8 cellular contexts compared by ENCODE assay signal in the genomic region with DNA sequence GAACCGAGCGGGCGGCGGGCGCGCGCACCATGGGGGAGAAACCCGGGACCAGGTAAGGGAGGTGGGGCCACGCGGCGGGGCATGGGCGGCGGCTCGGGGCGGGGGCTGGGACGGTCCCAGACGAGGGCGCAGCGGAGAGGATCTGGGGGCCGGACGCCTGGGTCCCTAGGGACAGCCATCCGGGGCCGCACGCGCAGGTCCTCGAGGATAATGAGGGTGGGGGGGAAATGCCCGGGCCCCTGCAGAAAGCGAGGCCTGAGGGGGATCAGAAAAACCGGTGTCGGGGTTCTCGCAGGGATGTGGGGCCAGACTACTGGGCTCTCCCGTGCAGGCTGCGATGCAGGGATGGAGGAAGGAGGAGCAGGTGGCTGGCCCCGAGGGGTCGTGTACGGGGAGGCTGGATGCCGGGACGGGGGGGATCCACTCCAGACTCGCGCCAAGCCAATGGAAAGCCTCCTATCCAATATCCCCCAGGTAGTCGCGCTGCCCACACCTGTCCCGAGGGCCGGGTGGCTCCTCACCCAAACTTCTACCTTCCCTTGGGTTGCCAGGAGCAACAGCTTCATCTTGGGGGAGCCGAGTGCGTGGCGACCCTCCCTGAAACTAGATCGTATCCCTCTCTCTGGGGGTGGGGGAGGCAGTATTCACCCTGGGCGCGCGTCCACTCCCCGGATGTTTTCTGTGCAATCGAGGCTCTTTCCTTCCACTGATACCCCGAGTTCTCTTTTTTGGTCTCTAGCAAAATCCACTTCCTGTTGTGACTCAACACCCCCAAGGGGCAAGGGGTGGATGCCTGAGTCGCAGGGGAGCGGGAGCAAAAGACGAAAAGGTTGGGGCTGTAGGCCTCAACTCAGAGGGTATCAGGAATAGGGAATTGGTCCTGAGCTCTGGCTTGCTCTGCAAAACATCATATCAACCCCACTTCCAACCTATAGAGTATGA. TPM values are rescaled to one million over a fixed set of nuclear protein-coding genes. Genes with fewer than 3 reads are reported as not detected.
DNase-seq lines count a peak whose midpoint lies in the region; ATAC-seq and TF ChIP-seq lines count a peak whose summit lies in the region.

No MANE protein-coding gene starts in this region.

- H3K4me3 Mint-ChIP-seq in natural killer cell: peak overlapping the region; percentile 95

- H3K27me3 Mint-ChIP-seq in natural killer cell (ENCODE audit: low read depth in 2 of 2): no peaks in the 10 kb centered on the region

- H3K27me3 ChIP-seq in endocrine pancreas (ENCODE audit: control insufficient read depth, insufficient read depth, low read length) (no peaks in the 10 kb centered on the region), upper lobe of right lung (no peaks in the 10 kb centered on the region)

- H3K9me3 ChIP-seq in endocrine pancreas (ENCODE audit: control insufficient read depth, low read length) (no peaks in the 10 kb centered on the region), upper lobe of right lung (no peaks in the 10 kb centered on the region)

- H3K36me3 Mint-ChIP-seq in natural killer cell: no peaks in the 10 kb centered on the region

- TF ChIP-seq CTCF in GM12865 (IDR thresholded peaks at IDR 0.05; ENCODE audit: insufficient read depth, low read depth, low read length, missing control alignments) (no peak), natural killer cell (IDR thresholded peaks at IDR 0.05) (no peak), upper lobe of right lung (IDR thresholded peaks at IDR 0.05) (no peak)

- H3K9me3 Mint-ChIP-seq in natural killer cell: no peaks in the 10 kb centered on the region

- H3K36me3 ChIP-seq in endocrine pancreas (ENCODE audit: control insufficient read depth, insufficient read depth, low read length) (no peaks in the 10 kb centered on the region), upper lobe of right lung (peaks cover 4% of the 10 kb centered on the region)

- H3K4me1 ChIP-seq in endocrine pancreas (ENCODE audit: control insufficient read depth, insufficient read depth, low read length) (no peaks in the 10 kb centered on the region), upper lobe of right lung (peaks cover 20% of the 10 kb centered on the region)

- peak overlapping the region; percentile 90 to 93 for H3K27ac Mint-ChIP-seq in natural killer cell

- H3K4me3 ChIP-seq in GM12865 (ENCODE audit: low read depth, low read length) (peak overlapping the region; percentile 75), endocrine pancreas (ENCODE audit: control insufficient read depth, insufficient read depth, low read length) (no peak overlapping the region), upper lobe of right lung (peak overlapping the region; percentile 69)
- H3K4me3 ChIP-seq in Jurkat, Clone E6-1 (ENCODE audit: low read length): peak overlapping the region; percentile 85

- intact Hi-C loops in natural killer cell (cut with micrococcal nuclease): loop anchor here (1.0 to 5.0 kb wide), 3 partner anchors 20 to 178 kb away; partner anchors contain the start of gene MED11
- intact Hi-C loops in upper lobe of right lung (cut with DNase I): loop anchor here (10.0 kb wide), 1 partner anchor 174 kb away; no protein-coding TSS in a partner anchor

- DNase-seq in GM12865 (ENCODE audit: low read depth) (peak; percentile 42), natural killer cell (peak; percentile 36), upper lobe of right lung (no peak), dermis blood vessel endothelial cell (no peak), GM19240 (ENCODE audit: insufficient read length, low spot score) (no peak)
- DNase-seq in Jurkat, Clone E6-1 (ENCODE audit: low read depth, low spot score): no peak
- peak; percentile 29 to 35 for DNase-seq in activated CD4-positive, alpha-beta T cell treated with anti-CD3 and anti-CD28 coated beads, Interleukin-2, amount 50 U/mL, for 4 hours

- peak overlapping the region; percentile 83 for H3K27ac ChIP-seq in upper lobe of right lung

- H3K9ac ChIP-seq in endocrine pancreas (ENCODE audit: control insufficient read depth, insufficient read depth, low read length): peak overlapping the region; percentile 51

- ATAC-seq in natural killer cell: no peak
- no peak for ATAC-seq in upper lobe of right lung

- H3K4me1 Mint-ChIP-seq in natural killer cell: peaks cover 51 to 62% of the 10 kb centered on the region in 2 donors

RNA-seq across cellular contexts. Expression of gene ARRB2, which starts 0.5 kb away (rescaled TPM):
- polyA plus RNA-seq in Jurkat, Clone E6-1 (2012; ENCODE audit: insufficient read depth, insufficient read length): 199 TPM
- total RNA-seq in natural killer cell (100 to 1,000 TPM; 314 to 374 (median 335) TPM), upper lobe of right lung (131 TPM), dermis blood vessel endothelial cell (6.6 and 9.6 TPM in 2 replicates)

RNA-seq across cellular contexts. Expression of gene PELP1, which starts 7.0 kb away (rescaled TPM):
- 56.5 TPM for polyA plus RNA-seq in Jurkat, Clone E6-1 (2012; ENCODE audit: insufficient read depth, insufficient read length)
- total RNA-seq in natural killer cell (10 to 100 TPM; 32.3 to 45.8 (median 43.5) TPM), upper lobe of right lung (39.0 TPM), dermis blood vessel endothelial cell (33.5 and 64.0 TPM in 2 replicates)

RNA-seq across cellular contexts. Expression of gene MED11, which starts 20.3 kb away (rescaled TPM):
- polyA plus RNA-seq in Jurkat, Clone E6-1 (2012; ENCODE audit: insufficient read depth, insufficient read length): 54.2 TPM
- total RNA-seq in natural killer cell (10 to 100 TPM in 2 of 3 donors, 1 to 10 TPM in 1; 9.1 to 15.0 (median 10.5) TPM), upper lobe of right lung (23.2 TPM), dermis blood vessel endothelial cell (12.1 TPM in 2 replicates)

RNA-seq across cellular contexts. Expression of gene ZMYND15, which starts 28.7 kb away (rescaled TPM):
- not detected for polyA plus RNA-seq in Jurkat, Clone E6-1 (2012; ENCODE audit: insufficient read depth, insufficient read length)
- total RNA-seq in natural killer cell (1 to 10 TPM in 1 of 3 donors, under 1 TPM in 2; 0.52 to 3.5 (median 0.93) TPM), upper lobe of right lung (9.6 TPM), dermis blood vessel endothelial cell (0.05 TPM in 1 of 2 replicates, not detected in the other)

RNA-seq across cellular contexts. Expression of gene CXCL16, which starts 28.8 kb away (rescaled TPM):
- 4.0 TPM for polyA plus RNA-seq in Jurkat, Clone E6-1 (2012; ENCODE audit: insufficient read depth, insufficient read length)
- total RNA-seq in natural killer cell: 10 to 100 TPM in 2 of 3 donors, 1 to 10 TPM in 1; 4.0 to 31.8 (median 16.0) TPM
- total RNA-seq in upper lobe of right lung: 169 TPM
- total RNA-seq in dermis blood vessel endothelial cell: 1.5 and 2.2 TPM in 2 replicates

Comparison
In these comparisons a context has a peak if more than half of its experiments do, and no peak if none do; other contexts are left out.
1. DNase-seq: peak in GM12865 (single experiment), activated CD4-positive, alpha-beta T cell treated with anti-CD3 and anti-CD28 coated beads, Interleukin-2, amount 50 U/mL, for 4 hours (2 of 2) and natural killer cell (single experiment); none in Jurkat, Clone E6-1 (single experiment), upper lobe of right lung (single experiment), dermis blood vessel endothelial cell (single experiment) and GM19240 (single experiment).
2. RNA of gene ARRB2, which starts 0.5 kb away (total RNA-seq): 314 to 374 TPM in natural killer cell and 131 TPM in upper lobe of right lung (single experiment); 6.6 to 9.6 TPM in dermis blood vessel endothelial cell; every median in the first group is over 10 times any median in the second.